ENCODE assay signal across 26 cellular contexts in genomic region chr3:172640751-172641150, GRCh38.
"Had no signal": no experiment of that assay in that cellular context is flagged by ENCODE, and none has a peak within 500 bp of the region (broad histone marks: within the 10 kb centered on the region; RNA-seq: fewer than 3 reads in every experiment).

No MANE protein-coding gene starts in this region.

- H3K27ac Mint-ChIP-seq: activated CD4-positive, alpha-beta memory T cell treated with anti-CD3 and anti-CD28 coated beads, Interleukin-2, amount 10 ng/mL, durations not matched to agents 7 days and 5 days; activated CD4-positive, alpha-beta T cell treated with anti-CD3 and anti-CD28 coated beads, Interleukin-2, amount 10 ng/mL, durations not matched to agents 7 days and 5 days; activated naive CD4-positive, alpha-beta T cell treated with anti-CD3 and anti-CD28 coated beads, Interleukin-2, amount 10 ng/mL, durations not matched to agents 7 days and 5 days; activated naive CD4-positive, alpha-beta T cell treated with anti-CD3 and anti-CD28 coated beads, Interleukin-2, amount 50 U/mL, for 72 hours; activated naive CD8-positive, alpha-beta T cell treated with anti-CD3 and anti-CD28 coated beads, Interleukin-2, amount 10 ng/mL, durations not matched to agents 7 days and 5 days; activated T-cell treated with anti-CD3 and anti-CD28 coated beads, Interleukin-2, amount 50 U/mL, for 24 hours; activated T-cell treated with anti-CD3 and anti-CD28 coated beads, Interleukin-2, amount 50 U/mL, for 72 hours; WTC11 had no signal

- H3K9me3 Mint-ChIP-seq: activated CD4-positive, alpha-beta memory T cell treated with anti-CD3 and anti-CD28 coated beads, Interleukin-2, amount 10 ng/mL, durations not matched to agents 7 days and 5 days; activated CD4-positive, alpha-beta T cell treated with anti-CD3 and anti-CD28 coated beads, Interleukin-2, amount 10 ng/mL, durations not matched to agents 7 days and 5 days; activated naive CD4-positive, alpha-beta T cell treated with anti-CD3 and anti-CD28 coated beads, Interleukin-2, amount 10 ng/mL, durations not matched to agents 7 days and 5 days; activated naive CD4-positive, alpha-beta T cell treated with anti-CD3 and anti-CD28 coated beads, Interleukin-2, amount 50 U/mL, for 72 hours; activated naive CD8-positive, alpha-beta T cell treated with anti-CD3 and anti-CD28 coated beads, Interleukin-2, amount 10 ng/mL, durations not matched to agents 7 days and 5 days; activated T-cell treated with anti-CD3 and anti-CD28 coated beads, Interleukin-2, amount 50 U/mL, for 24 hours; activated T-cell treated with anti-CD3 and anti-CD28 coated beads, Interleukin-2, amount 50 U/mL, for 72 hours; brain; WTC11 had no signal

- H3K4me1 ChIP-seq: ascending aorta, breast epithelium, colonic mucosa had no signal

- H3K4me1 Mint-ChIP-seq: brain, WTC11 had no signal

- H3K27me3 Mint-ChIP-seq: activated CD4-positive, alpha-beta memory T cell treated with anti-CD3 and anti-CD28 coated beads, Interleukin-2, amount 10 ng/mL, durations not matched to agents 7 days and 5 days; activated CD4-positive, alpha-beta T cell treated with anti-CD3 and anti-CD28 coated beads, Interleukin-2, amount 10 ng/mL, durations not matched to agents 7 days and 5 days; activated naive CD4-positive, alpha-beta T cell treated with anti-CD3 and anti-CD28 coated beads, Interleukin-2, amount 10 ng/mL, durations not matched to agents 7 days and 5 days; activated naive CD8-positive, alpha-beta T cell treated with anti-CD3 and anti-CD28 coated beads, Interleukin-2, amount 10 ng/mL, durations not matched to agents 7 days and 5 days; activated T-cell treated with anti-CD3 and anti-CD28 coated beads, Interleukin-2, amount 50 U/mL, for 24 hours had no signal

- H3K4me3 Mint-ChIP-seq: activated CD4-positive, alpha-beta memory T cell treated with anti-CD3 and anti-CD28 coated beads, Interleukin-2, amount 10 ng/mL, durations not matched to agents 7 days and 5 days; activated CD4-positive, alpha-beta T cell treated with anti-CD3 and anti-CD28 coated beads, Interleukin-2, amount 10 ng/mL, durations not matched to agents 7 days and 5 days; activated naive CD4-positive, alpha-beta T cell treated with anti-CD3 and anti-CD28 coated beads, Interleukin-2, amount 10 ng/mL, durations not matched to agents 7 days and 5 days; activated naive CD8-positive, alpha-beta T cell treated with anti-CD3 and anti-CD28 coated beads, Interleukin-2, amount 10 ng/mL, durations not matched to agents 7 days and 5 days; activated T-cell treated with anti-CD3 and anti-CD28 coated beads, Interleukin-2, amount 50 U/mL, for 24 hours; activated T-cell treated with anti-CD3 and anti-CD28 coated beads, Interleukin-2, amount 50 U/mL, for 72 hours; brain; WTC11 had no signal

- H3K9me3 ChIP-seq: ascending aorta, breast epithelium, colonic mucosa, heart left ventricle had no signal

- H3K4me3 ChIP-seq: ascending aorta, breast epithelium, cardiac muscle cell, colonic mucosa, heart left ventricle had no signal

- H3K36me3 ChIP-seq: breast epithelium, cardiac muscle cell, colonic mucosa had no signal

- H3K27ac ChIP-seq: ascending aorta, cardiac muscle cell, colonic mucosa, epithelial cell of prostate, heart left ventricle had no signal

- ATAC-seq: activated naive CD4-positive, alpha-beta T cell treated with anti-CD3 and anti-CD28 coated beads, Interleukin-2, amount 50 U/mL, for 72 hours; activated T-cell treated with anti-CD3 and anti-CD28 coated beads, Interleukin-2, amount 50 U/mL, for 72 hours; heart left ventricle; WTC11 had no signal

- H3K27me3 ChIP-seq: ascending aorta, breast epithelium, cardiac muscle cell, colonic mucosa, heart left ventricle had no signal

- H3K36me3 Mint-ChIP-seq: activated naive CD4-positive, alpha-beta T cell treated with anti-CD3 and anti-CD28 coated beads, Interleukin-2, amount 10 ng/mL, durations not matched to agents 7 days and 5 days; activated naive CD4-positive, alpha-beta T cell treated with anti-CD3 and anti-CD28 coated beads, Interleukin-2, amount 50 U/mL, for 72 hours; brain had no signal

- DNase-seq: activated CD4-positive, alpha-beta memory T cell treated with anti-CD3 and anti-CD28 coated beads, Interleukin-2, amount 10 ng/mL, durations not matched to agents 7 days and 5 days; activated CD4-positive, alpha-beta T cell treated with anti-CD3 and anti-CD28 coated beads for 1 hour; activated CD4-positive, alpha-beta T cell treated with anti-CD3 and anti-CD28 coated beads for 4 hours; activated CD4-positive, alpha-beta T cell treated with anti-CD3 and anti-CD28 coated beads, Interleukin-2, amount 10 ng/mL, durations not matched to agents 7 days and 5 days; activated CD4-positive, alpha-beta T cell treated with anti-CD3 and anti-CD28 coated beads, Interleukin-2, amount 50 U/mL, for 4 hours; activated CD8-positive, alpha-beta memory T cell treated with anti-CD3 and anti-CD28 coated beads, Interleukin-2, amount 50 U/mL, for 48 hours; activated gamma-delta T cell; activated naive CD4-positive, alpha-beta T cell; activated naive CD4-positive, alpha-beta T cell treated with anti-CD3 and anti-CD28 coated beads, Interleukin-2, amount 10 ng/mL, durations not matched to agents 7 days and 5 days; activated naive CD8-positive, alpha-beta T cell treated with anti-CD3 and anti-CD28 coated beads, Interleukin-2, amount 10 ng/mL, durations not matched to agents 7 days and 5 days; activated T-cell treated with anti-CD3 and anti-CD28 coated beads for 4 hours; activated T-cell treated with anti-CD3 and anti-CD28 coated beads, Interleukin-2, amount 50 U/mL, for 24 hours; activated T-cell treated with anti-CD3 and anti-CD28 coated beads, Interleukin-2, amount 50 U/mL, for 72 hours; central memory CD4-positive, alpha-beta T cell; cerebellar nuclear complex; colonic mucosa; effector CD8-positive, alpha-beta T cell; heart left ventricle; T-helper 2 cell had no signal
